ENCODE assay signal across 2 cellular contexts in the genomic region with DNA sequence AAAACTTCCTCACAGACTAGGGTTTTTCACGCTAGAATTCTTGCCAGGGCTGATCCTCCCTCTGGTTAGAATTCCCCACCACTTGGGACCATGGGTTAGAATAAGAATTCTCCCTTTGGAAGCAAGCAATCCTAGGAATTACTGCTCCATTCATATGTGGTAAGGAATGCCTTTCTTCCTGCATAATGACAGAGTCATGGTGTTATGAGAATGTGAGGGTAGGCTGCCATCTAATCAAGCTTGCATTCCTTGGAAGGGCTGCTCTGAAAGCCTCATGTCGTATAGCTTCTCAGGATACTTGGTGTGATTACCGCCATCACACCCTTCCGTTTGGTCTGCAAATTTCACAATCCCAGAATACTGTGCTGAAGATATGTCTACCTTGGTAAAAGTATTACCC.
TF ChIP-seq lines count a peak whose summit lies in the region.

No MANE protein-coding gene starts in this region.

TF ChIP-seq in SK-N-SH treated with all-trans-retinoic acid at 6 μM for 48 hours, 23 proteins besides CTCF, POLR2A, EP300 and RAD21 (continued from another document):
- TF ChIP-seq ISL1 (CRISPR knock-in tag; IDR thresholded peaks at IDR 0.05), result no peak
- TF ChIP-seq ZC3H10 (CRISPR knock-in tag; IDR thresholded peaks at IDR 0.05), result no peak
- TF ChIP-seq, protein P1, sequence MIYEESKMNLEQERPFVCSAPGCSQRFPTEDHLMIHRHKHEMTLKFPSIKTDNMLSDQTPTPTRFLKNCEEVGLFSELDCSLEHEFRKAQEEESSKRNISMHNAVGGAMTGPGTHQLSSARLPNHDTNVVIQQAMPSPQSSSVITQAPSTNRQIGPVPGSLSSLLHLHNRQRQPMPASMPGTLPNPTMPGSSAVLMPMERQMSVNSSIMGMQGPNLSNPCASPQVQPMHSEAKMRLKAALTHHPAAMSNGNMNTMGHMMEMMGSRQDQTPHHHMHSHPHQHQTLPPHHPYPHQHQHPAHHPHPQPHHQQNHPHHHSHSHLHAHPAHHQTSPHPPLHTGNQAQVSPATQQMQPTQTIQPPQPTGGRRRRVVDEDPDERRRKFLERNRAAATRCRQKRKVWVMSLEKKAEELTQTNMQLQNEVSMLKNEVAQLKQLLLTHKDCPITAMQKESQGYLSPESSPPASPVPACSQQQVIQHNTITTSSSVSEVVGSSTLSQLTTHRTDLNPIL (CRISPR knock-in tag; IDR thresholded peaks at IDR 0.05; ENCODE audit: low read depth), result no peak
- TF ChIP-seq ZNF8 (CRISPR knock-in tag; IDR thresholded peaks at IDR 0.05), result no peak

TF ChIP-seq in SK-N-SH, 30 proteins besides CTCF, POLR2A, EP300 and RAD21 (continued from another document):
- no peak for TF ChIP-seq MAX (IDR thresholded peaks at IDR 0.05; ENCODE audit: low read depth)
- no peak for TF ChIP-seq RCOR1 (IDR thresholded peaks at IDR 0.05; ENCODE audit: low read length)
- TF ChIP-seq FOSL2 (IDR thresholded peaks at IDR 0.05; ENCODE audit: borderline replicate concordance, low read depth), result no peak
- no peak for TF ChIP-seq ELF1 (IDR thresholded peaks at IDR 0.05)
- TF ChIP-seq MEF2A (IDR thresholded peaks at IDR 0.05; ENCODE audit: borderline replicate concordance, low read depth), result no peak
- TF ChIP-seq, protein P2, sequence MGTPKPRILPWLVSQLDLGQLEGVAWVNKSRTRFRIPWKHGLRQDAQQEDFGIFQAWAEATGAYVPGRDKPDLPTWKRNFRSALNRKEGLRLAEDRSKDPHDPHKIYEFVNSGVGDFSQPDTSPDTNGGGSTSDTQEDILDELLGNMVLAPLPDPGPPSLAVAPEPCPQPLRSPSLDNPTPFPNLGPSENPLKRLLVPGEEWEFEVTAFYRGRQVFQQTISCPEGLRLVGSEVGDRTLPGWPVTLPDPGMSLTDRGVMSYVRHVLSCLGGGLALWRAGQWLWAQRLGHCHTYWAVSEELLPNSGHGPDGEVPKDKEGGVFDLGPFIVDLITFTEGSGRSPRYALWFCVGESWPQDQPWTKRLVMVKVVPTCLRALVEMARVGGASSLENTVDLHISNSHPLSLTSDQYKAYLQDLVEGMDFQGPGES (IDR thresholded peaks at IDR 0.05; ENCODE audit: low read depth, low read length), result no peak
- TF ChIP-seq TEAD4 (IDR thresholded peaks at IDR 0.05; ENCODE audit: borderline replicate concordance, insufficient read depth), result no peak
- TF ChIP-seq FOXM1 (IDR thresholded peaks at IDR 0.05; ENCODE audit: low read depth), result no peak
- no peak for TF ChIP-seq GATA2 (CRISPR knock-in tag; IDR thresholded peaks at IDR 0.05)
- TF ChIP-seq ZBTB33 (IDR thresholded peaks at IDR 0.05; ENCODE audit: borderline replicate concordance, low read depth), result no peak
- no peak for TF ChIP-seq RXRA (IDR thresholded peaks at IDR 0.05; ENCODE audit: borderline replicate concordance, low read depth)
- TF ChIP-seq SIN3A (IDR thresholded peaks at IDR 0.05; ENCODE audit: borderline replicate concordance, low read depth, low read length), result no peak
- no peak for TF ChIP-seq TCF12 (IDR thresholded peaks at IDR 0.05)
- TF ChIP-seq, protein P3, sequence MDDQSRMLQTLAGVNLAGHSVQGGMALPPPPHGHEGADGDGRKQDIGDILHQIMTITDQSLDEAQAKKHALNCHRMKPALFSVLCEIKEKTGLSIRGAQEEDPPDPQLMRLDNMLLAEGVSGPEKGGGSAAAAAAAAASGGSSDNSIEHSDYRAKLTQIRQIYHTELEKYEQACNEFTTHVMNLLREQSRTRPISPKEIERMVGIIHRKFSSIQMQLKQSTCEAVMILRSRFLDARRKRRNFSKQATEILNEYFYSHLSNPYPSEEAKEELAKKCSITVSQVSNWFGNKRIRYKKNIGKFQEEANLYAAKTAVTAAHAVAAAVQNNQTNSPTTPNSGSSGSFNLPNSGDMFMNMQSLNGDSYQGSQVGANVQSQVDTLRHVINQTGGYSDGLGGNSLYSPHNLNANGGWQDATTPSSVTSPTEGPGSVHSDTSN (IDR thresholded peaks at IDR 0.05), result no peak
